20 cellular contexts compared by ENCODE assay signal in genomic region chr4:84481879-84482245, GRCh38. TPM values are rescaled to one million over a fixed set of nuclear protein-coding genes. Genes with fewer than 3 reads are reported as not detected.
DNase-seq lines count a peak whose midpoint lies in the region; ATAC-seq, FAIRE-seq and TF ChIP-seq lines count a peak whose summit lies in the region.
"Had no signal": no experiment of that assay in that cellular context is flagged by ENCODE, and none has a peak within 500 bp of the region (broad histone marks: within the 10 kb centered on the region; RNA-seq: fewer than 3 reads in every experiment).

No MANE protein-coding gene starts in this region.

- peaks cover 4% of the 10 kb centered on the region for H3K4me1 ChIP-seq in mucosa of descending colon (ENCODE audit: low read depth)

- H3K36me3 Mint-ChIP-seq in activated T-helper 1 cell treated with anti-CD3 and anti-CD28 coated beads, Interleukin-12 subunit alpha, Interleukin-12 subunit beta, Interleukin-2, Interleukin-4 antibody, amounts not matched to agents 30 ng/mL and 10 ng/mL and 1 ng/mL, durations not matched to agents 14 hours and 24 hours and 36 hours (ENCODE audit: low read depth) = peaks cover 2% of the 10 kb centered on the region
- H3K36me3 Mint-ChIP-seq: mesothelial cell of epicardium had no signal

- TF ChIP-seq CTCF in astrocyte of the spinal cord (IDR thresholded peaks at IDR 0.05; ENCODE audit: low read depth, low read length) = no peak
- no peak for TF ChIP-seq CTCF in mucosa of descending colon (IDR thresholded peaks at IDR 0.05)

- intact Hi-C loops in mucosa of descending colon (cut with DNase I, micrococcal nuclease) = no loop called here
- intact Hi-C loops in activated T-helper 1 cell treated with anti-CD3 and anti-CD28 coated beads, Interleukin-12 subunit alpha, Interleukin-12 subunit beta, Interleukin-2, Interleukin-4 antibody, amounts not matched to agents 30 ng/mL and 10 ng/mL and 1 ng/mL, durations not matched to agents 14 hours and 24 hours and 36 hours (cut with micrococcal nuclease) = loop anchor here (2.0 kb wide), 1 partner anchor 19 kb away; no protein-coding TSS in a partner anchor

- peak; percentile 5 for FAIRE-seq in urothelium cell line (lab: Jason Lieb, UNC)

- H3K9me3 Mint-ChIP-seq in stimulated activated naive CD8-positive, alpha-beta T cell treated with anti-CD3 and anti-CD28 coated beads, Interleukin-15, amount 100 ng/mL, for 72 hours = peaks cover 4 to 10% of the 10 kb centered on the region in 2 donors
- no peaks in the 10 kb centered on the region for H3K9me3 Mint-ChIP-seq in activated T-helper 1 cell treated with anti-CD3 and anti-CD28 coated beads, Interleukin-12 subunit alpha, Interleukin-12 subunit beta, Interleukin-2, Interleukin-4 antibody, amounts not matched to agents 30 ng/mL and 10 ng/mL and 1 ng/mL, durations not matched to agents 14 hours and 24 hours and 36 hours
- H3K9me3 Mint-ChIP-seq: mesothelial cell of epicardium had no signal

- DNase-seq in stimulated activated naive CD8-positive, alpha-beta T cell treated with anti-CD3 and anti-CD28 coated beads, Interleukin-15, amount 100 ng/mL, for 72 hours = no peak
- DNase-seq in stimulated activated naive CD8-positive, alpha-beta T cell treated with anti-CD3 and anti-CD28 coated beads, Interleukin-15, Interleukin-2, amounts not matched to agents 100 U/mL and 50 U/mL, for 24 hours = no peak
- DNase-seq in astrocyte of the spinal cord (ENCODE audit: low read depth, low spot score) = peak; percentile 24
- peak in 1 of 3 donors; percentile 34 for DNase-seq in mucosa of descending colon
- no peak for DNase-seq in urothelium cell line (ENCODE audit: low spot score)
- no peak for DNase-seq in 8988T
- no peak for DNase-seq in activated T-helper 1 cell treated with anti-CD3 and anti-CD28 coated beads, Interleukin-12 subunit alpha, Interleukin-12 subunit beta, Interleukin-2, Interleukin-4 antibody, amounts not matched to agents 30 ng/mL and 10 ng/mL and 1 ng/mL, durations not matched to agents 14 hours and 24 hours and 36 hours (ENCODE audit: low spot score)
- DNase-seq: activated CD4-positive, CD25-positive, alpha-beta regulatory T cell treated with anti-CD3 and anti-CD28 coated beads, Interleukin-2, amount 50 U/mL, for 72 hours; activated CD8-positive, alpha-beta memory T cell treated with anti-CD3 and anti-CD28 coated beads, Interleukin-2, amount 50 U/mL, for 4 hours; effector CD4-positive, alpha-beta T cell; heart left ventricle; NCI-H2029; NCI-H510A treated with DMSO at 0.1 percent for 48 hours; occipital lobe; stimulated activated CD4-positive, alpha-beta T cell treated with anti-CD3 and anti-CD28 coated beads, Interleukin-2, amount 100 ng/mL, for 48 hours had no signal

- H3K36me3 ChIP-seq in mucosa of descending colon (ENCODE audit: low read depth) = no peaks in the 10 kb centered on the region
- H3K36me3 ChIP-seq: heart left ventricle, suprapubic skin had no signal

- peaks cover 33% of the 10 kb centered on the region for H3K4me1 Mint-ChIP-seq in stimulated activated naive CD8-positive, alpha-beta T cell treated with anti-CD3 and anti-CD28 coated beads, Interleukin-15, amount 100 ng/mL, for 72 hours
- H3K4me1 Mint-ChIP-seq in activated T-helper 1 cell treated with anti-CD3 and anti-CD28 coated beads, Interleukin-12 subunit alpha, Interleukin-12 subunit beta, Interleukin-2, Interleukin-4 antibody, amounts not matched to agents 30 ng/mL and 10 ng/mL and 1 ng/mL, durations not matched to agents 14 hours and 24 hours and 36 hours (ENCODE audit: low read depth) = peaks cover 5% of the 10 kb centered on the region

- H3K27me3 Mint-ChIP-seq in stimulated activated naive CD8-positive, alpha-beta T cell treated with anti-CD3 and anti-CD28 coated beads, Interleukin-15, amount 100 ng/mL, for 72 hours = peaks cover 86% of the 10 kb centered on the region
- H3K27me3 Mint-ChIP-seq in activated T-helper 1 cell treated with anti-CD3 and anti-CD28 coated beads, Interleukin-12 subunit alpha, Interleukin-12 subunit beta, Interleukin-2, Interleukin-4 antibody, amounts not matched to agents 30 ng/mL and 10 ng/mL and 1 ng/mL, durations not matched to agents 14 hours and 24 hours and 36 hours (ENCODE audit: insufficient read depth) = peaks cover 60% of the 10 kb centered on the region

- H3K9me3 ChIP-seq in mucosa of descending colon = no peaks in the 10 kb centered on the region
- H3K9me3 ChIP-seq: heart left ventricle, suprapubic skin had no signal

- H3K4me3 ChIP-seq in astrocyte of the spinal cord (ENCODE audit: low read depth, low read length) (no peak overlapping the region), mucosa of descending colon (no peak overlapping the region)

- H3K27ac Mint-ChIP-seq in stimulated activated naive CD8-positive, alpha-beta T cell treated with anti-CD3 and anti-CD28 coated beads, Interleukin-15, amount 100 ng/mL, for 72 hours = peak overlapping the region in 1 of 2 donors; percentile 56
- no peak overlapping the region for H3K27ac Mint-ChIP-seq in activated T-helper 1 cell treated with anti-CD3 and anti-CD28 coated beads, Interleukin-12 subunit alpha, Interleukin-12 subunit beta, Interleukin-2, Interleukin-4 antibody, amounts not matched to agents 30 ng/mL and 10 ng/mL and 1 ng/mL, durations not matched to agents 14 hours and 24 hours and 36 hours
- H3K27ac Mint-ChIP-seq: mesothelial cell of epicardium had no signal

- peak overlapping the region; percentile 62 for H3K4me3 Mint-ChIP-seq in stimulated activated naive CD8-positive, alpha-beta T cell treated with anti-CD3 and anti-CD28 coated beads, Interleukin-15, amount 100 ng/mL, for 72 hours
- no peak overlapping the region for H3K4me3 Mint-ChIP-seq in activated T-helper 1 cell treated with anti-CD3 and anti-CD28 coated beads, Interleukin-12 subunit alpha, Interleukin-12 subunit beta, Interleukin-2, Interleukin-4 antibody, amounts not matched to agents 30 ng/mL and 10 ng/mL and 1 ng/mL, durations not matched to agents 14 hours and 24 hours and 36 hours

- ATAC-seq in stimulated activated naive CD8-positive, alpha-beta T cell treated with anti-CD3 and anti-CD28 coated beads, Interleukin-15, amount 100 ng/mL, for 72 hours = peak; percentile 62
- ATAC-seq in stimulated activated naive CD8-positive, alpha-beta T cell treated with anti-CD3 and anti-CD28 coated beads, Interleukin-15, Interleukin-2, amounts not matched to agents 100 U/mL and 50 U/mL, for 24 hours = no peak
- ATAC-seq in mucosa of descending colon = peak; percentile 18
- no peak for ATAC-seq in HG02642 (IDR thresholded peaks at IDR 0.05; ENCODE audit: poor library complexity, unreplicated experiment)

- in situ Hi-C loops in astrocyte of the spinal cord (cut with HindIII; ENCODE audit: low sequenced_read_pairs) = no loop called here

RNA-seq across cellular contexts. Expression of gene NKX6-1, which starts 17.2 kb away (rescaled TPM):
- total RNA-seq in mucosa of descending colon = not detected
- not detected in 2 replicates for total RNA-seq in activated T-helper 1 cell treated with anti-CD3 and anti-CD28 coated beads, Interleukin-12 subunit alpha, Interleukin-12 subunit beta, Interleukin-2, Interleukin-4 antibody, amounts not matched to agents 30 ng/mL and 10 ng/mL and 1 ng/mL, durations not matched to agents 14 hours and 24 hours and 36 hours
- total RNA-seq: activated naive CD4-positive, alpha-beta T cell treated with anti-CD3 and anti-CD28 coated beads, Interleukin-2, amount 50 U/mL, for 72 hours; mesothelial cell of epicardium; occipital lobe; suprapubic skin; T-helper 1 cell treated with Interleukin-12 subunit alpha and Interleukin-12 subunit beta and Interleukin-4 antibody, amounts not matched to agents 30 ng/mL and 1 ng/mL, for 36 hours had no signal

Comparison
In these comparisons a context has a peak if more than half of its experiments do, and no peak if none do; other contexts are left out.
1. ATAC-seq: peak in stimulated activated naive CD8-positive, alpha-beta T cell treated with anti-CD3 and anti-CD28 coated beads, Interleukin-15, amount 100 ng/mL, for 72 hours (single experiment) and mucosa of descending colon (single experiment); none in stimulated activated naive CD8-positive, alpha-beta T cell treated with anti-CD3 and anti-CD28 coated beads, Interleukin-15, Interleukin-2, amounts not matched to agents 100 U/mL and 50 U/mL, for 24 hours (single experiment) and HG02642 (single experiment).